Comparison of ENCODE assay signal across 2 cellular contexts in genomic region chr9:92774274-92774673, GRCh38.
TF ChIP-seq lines count a peak whose summit lies in the region.

No MANE protein-coding gene starts in this region.

TF ChIP-seq in SK-N-SH treated with all-trans-retinoic acid at 6 μM for 48 hours, 23 proteins besides CTCF, POLR2A, EP300 and RAD21 (continued from another document):
- TF ChIP-seq, protein P1, sequence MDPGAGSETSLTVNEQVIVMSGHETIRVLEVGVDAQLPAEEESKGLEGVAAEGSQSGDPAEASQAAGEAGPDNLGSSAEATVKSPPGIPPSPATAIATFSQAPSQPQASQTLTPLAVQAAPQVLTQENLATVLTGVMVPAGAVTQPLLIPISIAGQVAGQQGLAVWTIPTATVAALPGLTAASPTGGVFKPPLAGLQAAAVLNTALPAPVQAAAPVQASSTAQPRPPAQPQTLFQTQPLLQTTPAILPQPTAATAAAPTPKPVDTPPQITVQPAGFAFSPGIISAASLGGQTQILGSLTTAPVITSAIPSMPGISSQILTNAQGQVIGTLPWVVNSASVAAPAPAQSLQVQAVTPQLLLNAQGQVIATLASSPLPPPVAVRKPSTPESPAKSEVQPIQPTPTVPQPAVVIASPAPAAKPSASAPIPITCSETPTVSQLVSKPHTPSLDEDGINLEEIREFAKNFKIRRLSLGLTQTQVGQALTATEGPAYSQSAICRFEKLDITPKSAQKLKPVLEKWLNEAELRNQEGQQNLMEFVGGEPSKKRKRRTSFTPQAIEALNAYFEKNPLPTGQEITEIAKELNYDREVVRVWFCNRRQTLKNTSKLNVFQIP (CRISPR knock-in tag; IDR thresholded peaks at IDR 0.05; ENCODE audit: borderline replicate concordance, low read depth) = no peak
- TF ChIP-seq TOX (CRISPR knock-in tag; IDR thresholded peaks at IDR 0.05; ENCODE audit: borderline replicate concordance) (no peak), RARB (CRISPR knock-in tag; IDR thresholded peaks at IDR 0.05) (no peak), PPARA (CRISPR knock-in tag; IDR thresholded peaks at IDR 0.05; ENCODE audit: borderline replicate concordance) (no peak), ZNF565 (CRISPR knock-in tag; conservative IDR thresholded peaks at IDR 0.05; ENCODE audit: low read depth) (no peak), TCF4 (CRISPR knock-in tag; IDR thresholded peaks at IDR 0.05; ENCODE audit: borderline replicate concordance) (no peak), OSR1 (CRISPR knock-in tag; IDR thresholded peaks at IDR 0.05) (no peak), BACH2 (CRISPR knock-in tag; IDR thresholded peaks at IDR 0.05; ENCODE audit: borderline replicate concordance) (no peak), ESRRG (CRISPR knock-in tag; IDR thresholded peaks at IDR 0.05) (no peak)
- TF ChIP-seq, protein P2, sequence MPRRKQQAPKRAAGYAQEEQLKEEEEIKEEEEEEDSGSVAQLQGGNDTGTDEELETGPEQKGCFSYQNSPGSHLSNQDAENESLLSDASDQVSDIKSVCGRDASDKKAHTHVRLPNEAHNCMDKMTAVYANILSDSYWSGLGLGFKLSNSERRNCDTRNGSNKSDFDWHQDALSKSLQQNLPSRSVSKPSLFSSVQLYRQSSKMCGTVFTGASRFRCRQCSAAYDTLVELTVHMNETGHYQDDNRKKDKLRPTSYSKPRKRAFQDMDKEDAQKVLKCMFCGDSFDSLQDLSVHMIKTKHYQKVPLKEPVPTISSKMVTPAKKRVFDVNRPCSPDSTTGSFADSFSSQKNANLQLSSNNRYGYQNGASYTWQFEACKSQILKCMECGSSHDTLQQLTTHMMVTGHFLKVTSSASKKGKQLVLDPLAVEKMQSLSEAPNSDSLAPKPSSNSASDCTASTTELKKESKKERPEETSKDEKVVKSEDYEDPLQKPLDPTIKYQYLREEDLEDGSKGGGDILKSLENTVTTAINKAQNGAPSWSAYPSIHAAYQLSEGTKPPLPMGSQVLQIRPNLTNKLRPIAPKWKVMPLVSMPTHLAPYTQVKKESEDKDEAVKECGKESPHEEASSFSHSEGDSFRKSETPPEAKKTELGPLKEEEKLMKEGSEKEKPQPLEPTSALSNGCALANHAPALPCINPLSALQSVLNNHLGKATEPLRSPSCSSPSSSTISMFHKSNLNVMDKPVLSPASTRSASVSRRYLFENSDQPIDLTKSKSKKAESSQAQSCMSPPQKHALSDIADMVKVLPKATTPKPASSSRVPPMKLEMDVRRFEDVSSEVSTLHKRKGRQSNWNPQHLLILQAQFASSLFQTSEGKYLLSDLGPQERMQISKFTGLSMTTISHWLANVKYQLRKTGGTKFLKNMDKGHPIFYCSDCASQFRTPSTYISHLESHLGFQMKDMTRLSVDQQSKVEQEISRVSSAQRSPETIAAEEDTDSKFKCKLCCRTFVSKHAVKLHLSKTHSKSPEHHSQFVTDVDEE (CRISPR knock-in tag; IDR thresholded peaks at IDR 0.05) = no peak
- TF ChIP-seq, protein P3, sequence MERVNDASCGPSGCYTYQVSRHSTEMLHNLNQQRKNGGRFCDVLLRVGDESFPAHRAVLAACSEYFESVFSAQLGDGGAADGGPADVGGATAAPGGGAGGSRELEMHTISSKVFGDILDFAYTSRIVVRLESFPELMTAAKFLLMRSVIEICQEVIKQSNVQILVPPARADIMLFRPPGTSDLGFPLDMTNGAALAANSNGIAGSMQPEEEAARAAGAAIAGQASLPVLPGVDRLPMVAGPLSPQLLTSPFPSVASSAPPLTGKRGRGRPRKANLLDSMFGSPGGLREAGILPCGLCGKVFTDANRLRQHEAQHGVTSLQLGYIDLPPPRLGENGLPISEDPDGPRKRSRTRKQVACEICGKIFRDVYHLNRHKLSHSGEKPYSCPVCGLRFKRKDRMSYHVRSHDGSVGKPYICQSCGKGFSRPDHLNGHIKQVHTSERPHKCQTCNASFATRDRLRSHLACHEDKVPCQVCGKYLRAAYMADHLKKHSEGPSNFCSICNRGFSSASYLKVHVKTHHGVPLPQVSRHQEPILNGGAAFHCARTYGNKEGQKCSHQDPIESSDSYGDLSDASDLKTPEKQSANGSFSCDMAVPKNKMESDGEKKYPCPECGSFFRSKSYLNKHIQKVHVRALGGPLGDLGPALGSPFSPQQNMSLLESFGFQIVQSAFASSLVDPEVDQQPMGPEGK (CRISPR knock-in tag; IDR thresholded peaks at IDR 0.05; ENCODE audit: borderline replicate concordance) = no peak
- TF ChIP-seq, protein P4, sequence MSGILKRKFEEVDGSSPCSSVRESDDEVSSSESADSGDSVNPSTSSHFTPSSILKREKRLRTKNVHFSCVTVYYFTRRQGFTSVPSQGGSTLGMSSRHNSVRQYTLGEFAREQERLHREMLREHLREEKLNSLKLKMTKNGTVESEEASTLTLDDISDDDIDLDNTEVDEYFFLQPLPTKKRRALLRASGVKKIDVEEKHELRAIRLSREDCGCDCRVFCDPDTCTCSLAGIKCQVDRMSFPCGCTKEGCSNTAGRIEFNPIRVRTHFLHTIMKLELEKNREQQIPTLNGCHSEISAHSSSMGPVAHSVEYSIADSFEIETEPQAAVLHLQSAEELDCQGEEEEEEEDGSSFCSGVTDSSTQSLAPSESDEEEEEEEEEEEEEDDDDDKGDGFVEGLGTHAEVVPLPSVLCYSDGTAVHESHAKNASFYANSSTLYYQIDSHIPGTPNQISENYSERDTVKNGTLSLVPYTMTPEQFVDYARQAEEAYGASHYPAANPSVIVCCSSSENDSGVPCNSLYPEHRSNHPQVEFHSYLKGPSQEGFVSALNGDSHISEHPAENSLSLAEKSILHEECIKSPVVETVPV (CRISPR knock-in tag; IDR thresholded peaks at IDR 0.05) = no peak

TF ChIP-seq in SK-N-SH, 30 proteins besides CTCF, POLR2A, EP300 and RAD21 (continued from another document):
- TF ChIP-seq, protein P5, sequence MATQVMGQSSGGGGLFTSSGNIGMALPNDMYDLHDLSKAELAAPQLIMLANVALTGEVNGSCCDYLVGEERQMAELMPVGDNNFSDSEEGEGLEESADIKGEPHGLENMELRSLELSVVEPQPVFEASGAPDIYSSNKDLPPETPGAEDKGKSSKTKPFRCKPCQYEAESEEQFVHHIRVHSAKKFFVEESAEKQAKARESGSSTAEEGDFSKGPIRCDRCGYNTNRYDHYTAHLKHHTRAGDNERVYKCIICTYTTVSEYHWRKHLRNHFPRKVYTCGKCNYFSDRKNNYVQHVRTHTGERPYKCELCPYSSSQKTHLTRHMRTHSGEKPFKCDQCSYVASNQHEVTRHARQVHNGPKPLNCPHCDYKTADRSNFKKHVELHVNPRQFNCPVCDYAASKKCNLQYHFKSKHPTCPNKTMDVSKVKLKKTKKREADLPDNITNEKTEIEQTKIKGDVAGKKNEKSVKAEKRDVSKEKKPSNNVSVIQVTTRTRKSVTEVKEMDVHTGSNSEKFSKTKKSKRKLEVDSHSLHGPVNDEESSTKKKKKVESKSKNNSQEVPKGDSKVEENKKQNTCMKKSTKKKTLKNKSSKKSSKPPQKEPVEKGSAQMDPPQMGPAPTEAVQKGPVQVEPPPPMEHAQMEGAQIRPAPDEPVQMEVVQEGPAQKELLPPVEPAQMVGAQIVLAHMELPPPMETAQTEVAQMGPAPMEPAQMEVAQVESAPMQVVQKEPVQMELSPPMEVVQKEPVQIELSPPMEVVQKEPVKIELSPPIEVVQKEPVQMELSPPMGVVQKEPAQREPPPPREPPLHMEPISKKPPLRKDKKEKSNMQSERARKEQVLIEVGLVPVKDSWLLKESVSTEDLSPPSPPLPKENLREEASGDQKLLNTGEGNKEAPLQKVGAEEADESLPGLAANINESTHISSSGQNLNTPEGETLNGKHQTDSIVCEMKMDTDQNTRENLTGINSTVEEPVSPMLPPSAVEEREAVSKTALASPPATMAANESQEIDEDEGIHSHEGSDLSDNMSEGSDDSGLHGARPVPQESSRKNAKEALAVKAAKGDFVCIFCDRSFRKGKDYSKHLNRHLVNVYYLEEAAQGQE (IDR thresholded peaks at IDR 0.05; ENCODE audit: low read depth, low read length) = no peak
- TF ChIP-seq MXI1 (IDR thresholded peaks at IDR 0.05; ENCODE audit: low read depth, low read length) = no peak
- no peak for TF ChIP-seq POLR2AphosphoS5 (IDR thresholded peaks at IDR 0.05; ENCODE audit: low read depth, low read length)
- TF ChIP-seq EZH2phosphoT487 (IDR thresholded peaks at IDR 0.05; ENCODE audit: borderline replicate concordance, low read depth) = no peak
- no peak for TF ChIP-seq JUND (IDR thresholded peaks at IDR 0.05)
- TF ChIP-seq CHD2 (IDR thresholded peaks at IDR 0.05; ENCODE audit: low read length, partially characterized antibody) = no peak
- TF ChIP-seq USF2 (IDR thresholded peaks at IDR 0.05; ENCODE audit: borderline replicate concordance, low read depth, low read length) = no peak
- TF ChIP-seq FOSL2 (IDR thresholded peaks at IDR 0.05; ENCODE audit: borderline replicate concordance, low read depth) = no peak
- TF ChIP-seq GABPA (IDR thresholded peaks at IDR 0.05; ENCODE audit: low read depth) = no peak
- no peak for TF ChIP-seq IRF3 (IDR thresholded peaks at IDR 0.05; ENCODE audit: low read depth, low read length)
- no peak for TF ChIP-seq YY1 (IDR thresholded peaks at IDR 0.05; ENCODE audit: low read depth)
- no peak for TF ChIP-seq TAF1 (IDR thresholded peaks at IDR 0.05; ENCODE audit: borderline replicate concordance, low read depth, low read length)
- no peak for TF ChIP-seq TCF12 (IDR thresholded peaks at IDR 0.05)
TF ChIP-seq in SK-N-SH: peak in this region for 0.
